ENCODE assay signal across 19 cellular contexts in the genomic region with DNA sequence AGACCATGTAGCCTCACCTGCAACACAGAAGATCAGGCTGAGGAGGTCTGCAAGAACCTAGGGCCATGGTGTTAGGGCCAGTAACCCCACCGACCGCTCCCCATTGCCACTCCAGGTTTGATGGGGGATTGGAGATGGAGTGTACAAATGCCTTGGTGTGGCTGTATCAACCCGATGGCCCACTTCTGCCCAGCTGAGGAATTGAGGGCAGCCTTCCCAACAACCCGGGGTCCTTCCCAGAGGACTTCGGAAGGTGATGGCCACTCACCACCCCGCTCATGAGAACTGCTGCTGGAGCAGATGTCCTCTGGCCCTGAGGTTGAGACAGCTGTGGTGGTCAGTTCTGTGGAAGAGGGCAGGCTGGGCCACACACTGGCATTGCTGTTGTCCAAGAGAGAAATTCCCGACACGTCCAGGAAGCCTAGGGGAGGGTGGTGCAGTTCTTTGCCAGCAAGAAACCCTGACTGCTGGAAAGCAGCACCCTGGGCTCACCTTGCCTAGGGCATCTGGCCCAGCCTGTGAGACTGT. TPM values are rescaled to one million over a fixed set of nuclear protein-coding genes. Genes with fewer than 3 reads are reported as not detected.
DNase-seq lines count a peak whose midpoint lies in the region; ATAC-seq and TF ChIP-seq lines count a peak whose summit lies in the region.
"Had no signal": no experiment of that assay in that cellular context is flagged by ENCODE, and none has a peak within 500 bp of the region (broad histone marks: within the 10 kb centered on the region; RNA-seq: fewer than 3 reads in every experiment).

No MANE protein-coding gene starts in this region.

- CTCF ChIA-PET in activated CD4-positive, alpha-beta T cell treated with anti-CD3 and anti-CD28 coated beads, Interleukin-2, amount 10 ng/mL, durations not matched to agents 7 days and 5 days (lab: Charles Lee), result no interaction called here
- CTCF ChIA-PET in RWPE1 (lab: Yijun Ruan, JAX), result no interaction called here

- no peak for ATAC-seq in stimulated activated naive CD8-positive, alpha-beta T cell treated with anti-CD3 and anti-CD28 coated beads, Interleukin-15, Interleukin-2, amounts not matched to agents 100 U/mL and 50 U/mL, for 24 hours

- no peaks in the 10 kb centered on the region for H3K27me3 ChIP-seq in layer of hippocampus (ENCODE audit: control insufficient read depth, insufficient read depth, low read length)
- H3K27me3 ChIP-seq: BLaER1 had no signal

- H3K27me3 Mint-ChIP-seq in activated CD4-positive, alpha-beta T cell treated with anti-CD3 and anti-CD28 coated beads, Interleukin-2, amount 10 ng/mL, durations not matched to agents 7 days and 5 days, result no peaks in the 10 kb centered on the region
- H3K27me3 Mint-ChIP-seq in osteocyte (ENCODE audit: unreplicated experiment), result no peaks in the 10 kb centered on the region
- H3K27me3 Mint-ChIP-seq: CD8-positive, alpha-beta memory T cell had no signal

- H3K9me3 Mint-ChIP-seq in activated CD4-positive, alpha-beta T cell treated with anti-CD3 and anti-CD28 coated beads, Interleukin-2, amount 10 ng/mL, durations not matched to agents 7 days and 5 days, result no peaks in the 10 kb centered on the region
- H3K9me3 Mint-ChIP-seq in osteocyte (ENCODE audit: unreplicated experiment), result no peaks in the 10 kb centered on the region
- H3K9me3 Mint-ChIP-seq: CD8-positive, alpha-beta memory T cell; H9 had no signal

- peak overlapping the region; percentile 1; the same call in 1 of the 2 replicates for H3K27ac ChIP-seq in RWPE1
- H3K27ac ChIP-seq in layer of hippocampus (ENCODE audit: low read depth, low read length), result peak overlapping the region; percentile 43
- H3K27ac ChIP-seq: 22Rv1, BLaER1 had no signal

- H3K4me3 Mint-ChIP-seq in activated CD4-positive, alpha-beta T cell treated with anti-CD3 and anti-CD28 coated beads, Interleukin-2, amount 10 ng/mL, durations not matched to agents 7 days and 5 days, result no peak overlapping the region
- H3K4me3 Mint-ChIP-seq in osteocyte (ENCODE audit: unreplicated experiment), result no peak overlapping the region
- H3K4me3 Mint-ChIP-seq: CD8-positive, alpha-beta memory T cell; H9 had no signal

- no peak for TF ChIP-seq CTCF in RWPE1 (conservative IDR thresholded peaks at IDR 0.05; ENCODE audit: low read depth)
- no peak for TF ChIP-seq CTCF in osteocyte (IDR thresholded peaks at IDR 0.05)

- H3K4me1 Mint-ChIP-seq in activated CD4-positive, alpha-beta T cell treated with anti-CD3 and anti-CD28 coated beads, Interleukin-2, amount 10 ng/mL, durations not matched to agents 7 days and 5 days, result peaks cover 14% of the 10 kb centered on the region
- peaks cover 24% of the 10 kb centered on the region for H3K4me1 Mint-ChIP-seq in osteocyte (ENCODE audit: unreplicated experiment)

- H3K36me3 Mint-ChIP-seq in activated CD4-positive, alpha-beta T cell treated with anti-CD3 and anti-CD28 coated beads, Interleukin-2, amount 10 ng/mL, durations not matched to agents 7 days and 5 days (ENCODE audit: low read depth), result peaks cover 21% of the 10 kb centered on the region
- peaks cover 27% of the 10 kb centered on the region for H3K36me3 Mint-ChIP-seq in osteocyte (ENCODE audit: unreplicated experiment)

- POLR2A ChIA-PET in activated CD4-positive, alpha-beta T cell treated with anti-CD3 and anti-CD28 coated beads, Interleukin-2, amount 10 ng/mL, durations not matched to agents 7 days and 5 days (lab: Charles Lee), result no interaction called here
- POLR2A ChIA-PET in RWPE1 (lab: Yijun Ruan, JAX; ENCODE audit: low non-redundant PET), result no interaction called here

- H3K27ac Mint-ChIP-seq in activated CD4-positive, alpha-beta T cell treated with anti-CD3 and anti-CD28 coated beads, Interleukin-2, amount 10 ng/mL, durations not matched to agents 7 days and 5 days, result no peak overlapping the region
- no peak overlapping the region for H3K27ac Mint-ChIP-seq in osteocyte (ENCODE audit: unreplicated experiment)
- H3K27ac Mint-ChIP-seq: H9 had no signal

- DNase-seq in activated CD4-positive, alpha-beta T cell treated with anti-CD3 and anti-CD28 coated beads, Interleukin-2, amount 10 ng/mL, durations not matched to agents 7 days and 5 days, result peak; percentile 2
- DNase-seq in activated CD4-positive, alpha-beta T cell treated with anti-CD3 and anti-CD28 coated beads for 1 hour, result no peak
- DNase-seq in RWPE1 (ENCODE audit: low spot score) (no peak), osteocyte (ENCODE audit: extremely low spot score, unreplicated experiment) (peak; percentile 64), AG20443 (ENCODE audit: low spot score) (no peak), inferior parietal cortex (ENCODE audit: extremely low spot score) (no peak)
- DNase-seq in stimulated activated naive CD8-positive, alpha-beta T cell treated with anti-CD3 and anti-CD28 coated beads, Interleukin-15, Interleukin-2, amounts not matched to agents 100 U/mL and 50 U/mL, for 24 hours, result no peak
- DNase-seq: AML-193; Caco-2; CD8-positive, alpha-beta memory T cell; DND-41; GDM1; GOT3; H9 had no signal

RNA-seq across cellular contexts. Expression of a gene that starts 8.9 kb away (rescaled TPM):
- total RNA-seq in activated CD4-positive, alpha-beta T cell treated with anti-CD3 and anti-CD28 coated beads, Interleukin-2, amount 10 ng/mL, durations not matched to agents 7 days and 5 days, result 10 to 100 TPM; 31.6 to 33.7 TPM
- 54.3 and 62.1 TPM in 2 replicates for total RNA-seq in osteocyte

RNA-seq across cellular contexts. Expression of a gene that starts 8.9 kb away (rescaled TPM):
- total RNA-seq in activated CD4-positive, alpha-beta T cell treated with anti-CD3 and anti-CD28 coated beads, Interleukin-2, amount 10 ng/mL, durations not matched to agents 7 days and 5 days, result 1 to 10 TPM; 3.8 to 5.1 TPM
- total RNA-seq in osteocyte, result 8.7 and 10.3 TPM in 2 replicates

RNA-seq across cellular contexts. Expression of a gene that starts 46.7 kb away (rescaled TPM):
- 10 to 100 TPM; 32.3 to 32.4 TPM for total RNA-seq in activated CD4-positive, alpha-beta T cell treated with anti-CD3 and anti-CD28 coated beads, Interleukin-2, amount 10 ng/mL, durations not matched to agents 7 days and 5 days
- 44.5 and 45.4 TPM in 2 replicates for total RNA-seq in osteocyte

RNA-seq across cellular contexts. Expression of a gene that starts 46.8 kb away (rescaled TPM):
- under 1 TPM; 0.02 to 0.05 TPM for total RNA-seq in activated CD4-positive, alpha-beta T cell treated with anti-CD3 and anti-CD28 coated beads, Interleukin-2, amount 10 ng/mL, durations not matched to agents 7 days and 5 days
- total RNA-seq in osteocyte, result 0.08 and 0.18 TPM in 2 replicates
- total RNA-seq: A673, Caco-2, HT-29 had no signal

RNA-seq across cellular contexts. Expression of a gene that starts 54.9 kb away (rescaled TPM):
- 10 to 100 TPM; 13.4 to 13.6 TPM for total RNA-seq in activated CD4-positive, alpha-beta T cell treated with anti-CD3 and anti-CD28 coated beads, Interleukin-2, amount 10 ng/mL, durations not matched to agents 7 days and 5 days
- total RNA-seq in osteocyte, result 12.8 and 15.1 TPM in 2 replicates

Comparison
In these comparisons a context has a peak if more than half of its experiments do, and no peak if none do; other contexts are left out.
1. DNase-seq: peak in activated CD4-positive, alpha-beta T cell treated with anti-CD3 and anti-CD28 coated beads, Interleukin-2, amount 10 ng/mL, durations not matched to agents 7 days and 5 days (single experiment) and osteocyte (single experiment); none in activated CD4-positive, alpha-beta T cell treated with anti-CD3 and anti-CD28 coated beads for 1 hour (single experiment), RWPE1 (single experiment), AG20443 (single experiment), inferior parietal cortex (single experiment) and stimulated activated naive CD8-positive, alpha-beta T cell treated with anti-CD3 and anti-CD28 coated beads, Interleukin-15, Interleukin-2, amounts not matched to agents 100 U/mL and 50 U/mL, for 24 hours (single experiment).